20 cellular contexts compared by ENCODE assay signal in the genomic region with DNA sequence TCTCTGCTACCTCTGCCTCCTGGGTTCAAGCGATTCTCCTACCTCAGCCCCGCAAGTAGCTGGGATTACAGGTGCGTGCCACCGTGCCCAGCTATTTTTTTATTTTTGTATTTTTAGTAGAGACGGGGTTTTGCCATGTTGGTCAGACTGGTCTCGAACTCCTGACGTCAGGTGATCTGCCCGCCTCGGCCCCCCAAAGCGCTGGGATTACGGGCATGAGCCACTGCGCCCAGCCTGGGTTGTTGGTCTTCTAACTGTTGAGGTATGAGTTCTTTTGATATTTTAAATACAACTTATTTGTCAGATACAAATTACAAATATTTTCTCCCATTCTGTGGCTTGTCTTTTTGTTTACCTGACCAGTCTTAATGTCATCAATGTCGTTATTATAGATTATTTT.
DNase-seq lines count a peak whose midpoint lies in the region; ATAC-seq lines count a peak whose summit lies in the region.
"Had no signal": no experiment of that assay in that cellular context is flagged by ENCODE, and none has a peak within 500 bp of the region (broad histone marks: within the 10 kb centered on the region; RNA-seq: fewer than 3 reads in every experiment).

No MANE protein-coding gene starts in this region.

- H3K27me3 ChIP-seq in CD8-positive, alpha-beta memory T cell (ENCODE audit: insufficient read depth, low read length, poor library complexity, severe bottlenecking), result no peaks in the 10 kb centered on the region
- H3K27me3 ChIP-seq: BLaER1, Peyer's patch had no signal

- no peaks in the 10 kb centered on the region for H3K36me3 ChIP-seq in CD8-positive, alpha-beta memory T cell (ENCODE audit: insufficient read depth, low read length)

- DNase-seq in activated naive CD4-positive, alpha-beta T cell treated with anti-CD3 and anti-CD28 coated beads for 36 hours, result no peak
- no peak for DNase-seq in activated naive CD4-positive, alpha-beta T cell treated with anti-CD3 and anti-CD28 coated beads, Interleukin-2, amount 50 U/mL, for 16 hours
- no peak for DNase-seq in CD8-positive, alpha-beta memory T cell
- DNase-seq in naive thymus-derived CD8-positive, alpha-beta T cell, result no peak
- no peak for DNase-seq in activated T-helper 2 cell treated with anti-CD3 and anti-CD28 coated beads, Interferon-gamma antibody, Interleukin-2, Interleukin-4, amounts not matched to agents 10 μg/mL and 5 μg/mL and 100 μg/mL, durations not matched to agents 14 hours and 24 hours and 36 hours (ENCODE audit: low spot score)
- DNase-seq: DMS79; H7; HFFc6; MM.1S; NCI-H1092; NCI-H1436 treated with DMSO at 0.1 percent for 48 hours; NCI-H2029 treated with DMSO at 0.1 percent for 48 hours; NCI-H2171; NCI-H446; NCI-H69; NK-92 treated with Interleukin-12 subunit alpha and Interleukin-12 subunit beta, amount 100 ng/mL, for 24 hours; Peyer's patch had no signal

- H3K4me1 ChIP-seq in CD8-positive, alpha-beta memory T cell (ENCODE audit: insufficient read depth, low read length), result peaks cover 54% of the 10 kb centered on the region
- H3K4me1 ChIP-seq: Peyer's patch had no signal

- H3K27me3 Mint-ChIP-seq in activated naive CD4-positive, alpha-beta T cell treated with anti-CD3 and anti-CD28 coated beads for 36 hours (ENCODE audit: low read depth), result no peaks in the 10 kb centered on the region
- no peaks in the 10 kb centered on the region for H3K27me3 Mint-ChIP-seq in CD8-positive, alpha-beta memory T cell
- H3K27me3 Mint-ChIP-seq in activated naive CD8-positive, alpha-beta T cell, result no peaks in the 10 kb centered on the region
- H3K27me3 Mint-ChIP-seq in naive thymus-derived CD8-positive, alpha-beta T cell, result no peaks in the 10 kb centered on the region
- H3K27me3 Mint-ChIP-seq in activated T-helper 2 cell treated with anti-CD3 and anti-CD28 coated beads, Interferon-gamma antibody, Interleukin-2, Interleukin-4, amounts not matched to agents 10 μg/mL and 5 μg/mL and 100 μg/mL, durations not matched to agents 14 hours and 24 hours and 36 hours (ENCODE audit: low read depth), result no peaks in the 10 kb centered on the region

- intact Hi-C loops in activated naive CD4-positive, alpha-beta T cell treated with anti-CD3 and anti-CD28 coated beads for 36 hours (cut with micrococcal nuclease), result no loop called here
- intact Hi-C loops in activated T-helper 2 cell treated with anti-CD3 and anti-CD28 coated beads, Interferon-gamma antibody, Interleukin-2, Interleukin-4, amounts not matched to agents 10 μg/mL and 5 μg/mL and 100 μg/mL, durations not matched to agents 14 hours and 24 hours and 36 hours (cut with micrococcal nuclease), result no loop called here

- H3K27ac ChIP-seq in CD8-positive, alpha-beta memory T cell (ENCODE audit: low read depth, low read length), result no peak overlapping the region
- H3K27ac ChIP-seq: BLaER1, Peyer's patch had no signal

- POLR2A ChIA-PET in CD8-positive, alpha-beta memory T cell (lab: Charles Lee), result interaction anchor here (0.6 kb wide), 1 partner anchor 415 kb away, joined by 3 read pairs; no protein-coding TSS in a partner anchor
- POLR2A ChIA-PET in naive thymus-derived CD8-positive, alpha-beta T cell (lab: Charles Lee), result no interaction called here

- peaks cover 78% of the 10 kb centered on the region for H3K4me1 Mint-ChIP-seq in activated naive CD4-positive, alpha-beta T cell treated with anti-CD3 and anti-CD28 coated beads for 36 hours (ENCODE audit: low read depth)
- peaks cover 69 to 90% (median 82%) of the 10 kb centered on the region in 3 donors for H3K4me1 Mint-ChIP-seq in CD8-positive, alpha-beta memory T cell
- peaks cover 77% of the 10 kb centered on the region for H3K4me1 Mint-ChIP-seq in activated naive CD8-positive, alpha-beta T cell (ENCODE audit: low read depth)
- peaks cover 20 to 81% (median 66%) of the 10 kb centered on the region in 4 donors for H3K4me1 Mint-ChIP-seq in naive thymus-derived CD8-positive, alpha-beta T cell
- H3K4me1 Mint-ChIP-seq in activated T-helper 2 cell treated with anti-CD3 and anti-CD28 coated beads, Interferon-gamma antibody, Interleukin-2, Interleukin-4, amounts not matched to agents 10 μg/mL and 5 μg/mL and 100 μg/mL, durations not matched to agents 14 hours and 24 hours and 36 hours (ENCODE audit: low read depth), result peaks cover 41% of the 10 kb centered on the region

- no peak for ATAC-seq in naive thymus-derived CD8-positive, alpha-beta T cell
- no peak for ATAC-seq in GM18858 (IDR thresholded peaks at IDR 0.05; ENCODE audit: unreplicated experiment)

- peaks cover 28% of the 10 kb centered on the region for H3K36me3 Mint-ChIP-seq in activated naive CD4-positive, alpha-beta T cell treated with anti-CD3 and anti-CD28 coated beads for 36 hours (ENCODE audit: low read depth)
- H3K36me3 Mint-ChIP-seq in CD8-positive, alpha-beta memory T cell, result peaks cover 14 to 44% (median 31%) of the 10 kb centered on the region in 3 donors
- H3K36me3 Mint-ChIP-seq in activated naive CD8-positive, alpha-beta T cell, result peaks cover 17% of the 10 kb centered on the region
- H3K36me3 Mint-ChIP-seq in naive thymus-derived CD8-positive, alpha-beta T cell, result peaks cover 5 to 31% (median 29%) of the 10 kb centered on the region in 3 donors
- H3K36me3 Mint-ChIP-seq in activated T-helper 2 cell treated with anti-CD3 and anti-CD28 coated beads, Interferon-gamma antibody, Interleukin-2, Interleukin-4, amounts not matched to agents 10 μg/mL and 5 μg/mL and 100 μg/mL, durations not matched to agents 14 hours and 24 hours and 36 hours (ENCODE audit: low read depth), result peaks cover 42% of the 10 kb centered on the region

- CTCF ChIA-PET in activated naive CD4-positive, alpha-beta T cell treated with anti-CD3 and anti-CD28 coated beads for 36 hours (lab: Charles Lee), result interaction anchor here (1.1 kb wide), 1 partner anchor 9 kb away, joined by 4 read pairs; no protein-coding TSS in a partner anchor
- CTCF ChIA-PET in CD8-positive, alpha-beta memory T cell (lab: Charles Lee), result no interaction called here

- peak overlapping the region; percentile 36 for H3K27ac Mint-ChIP-seq in activated naive CD4-positive, alpha-beta T cell treated with anti-CD3 and anti-CD28 coated beads for 36 hours
- H3K27ac Mint-ChIP-seq in CD8-positive, alpha-beta memory T cell, result peak overlapping the region in 5 of 8 donors; percentile 29 to 82 (median 55)
- H3K27ac Mint-ChIP-seq in activated naive CD8-positive, alpha-beta T cell, result peak overlapping the region; percentile 58
- H3K27ac Mint-ChIP-seq in naive thymus-derived CD8-positive, alpha-beta T cell, result peak overlapping the region in 9 of 10 donors; percentile 17 to 70 (median 48)
- no peak overlapping the region for H3K27ac Mint-ChIP-seq in activated T-helper 2 cell treated with anti-CD3 and anti-CD28 coated beads, Interferon-gamma antibody, Interleukin-2, Interleukin-4, amounts not matched to agents 10 μg/mL and 5 μg/mL and 100 μg/mL, durations not matched to agents 14 hours and 24 hours and 36 hours

- no peak overlapping the region for H3K4me3 Mint-ChIP-seq in activated naive CD4-positive, alpha-beta T cell treated with anti-CD3 and anti-CD28 coated beads for 36 hours
- H3K4me3 Mint-ChIP-seq in CD8-positive, alpha-beta memory T cell, result no peak overlapping the region
- H3K4me3 Mint-ChIP-seq in activated naive CD8-positive, alpha-beta T cell, result no peak overlapping the region
- peak overlapping the region in 4 of 10 donors; percentile 8 to 36 (median 16) for H3K4me3 Mint-ChIP-seq in naive thymus-derived CD8-positive, alpha-beta T cell
- H3K4me3 Mint-ChIP-seq in activated T-helper 2 cell treated with anti-CD3 and anti-CD28 coated beads, Interferon-gamma antibody, Interleukin-2, Interleukin-4, amounts not matched to agents 10 μg/mL and 5 μg/mL and 100 μg/mL, durations not matched to agents 14 hours and 24 hours and 36 hours (ENCODE audit: low read depth), result no peak overlapping the region
- H3K4me3 Mint-ChIP-seq: HFFc6 had no signal

- H3K9me3 Mint-ChIP-seq in activated naive CD4-positive, alpha-beta T cell treated with anti-CD3 and anti-CD28 coated beads for 36 hours, result no peaks in the 10 kb centered on the region
- no peaks in the 10 kb centered on the region for H3K9me3 Mint-ChIP-seq in CD8-positive, alpha-beta memory T cell
- no peaks in the 10 kb centered on the region for H3K9me3 Mint-ChIP-seq in activated naive CD8-positive, alpha-beta T cell (ENCODE audit: low read depth)
- H3K9me3 Mint-ChIP-seq in naive thymus-derived CD8-positive, alpha-beta T cell, result no peaks in the 10 kb centered on the region
- H3K9me3 Mint-ChIP-seq in activated T-helper 2 cell treated with anti-CD3 and anti-CD28 coated beads, Interferon-gamma antibody, Interleukin-2, Interleukin-4, amounts not matched to agents 10 μg/mL and 5 μg/mL and 100 μg/mL, durations not matched to agents 14 hours and 24 hours and 36 hours, result no peaks in the 10 kb centered on the region
- H3K9me3 Mint-ChIP-seq: HFFc6 had no signal

- H3K4me3 ChIP-seq in CD8-positive, alpha-beta memory T cell (ENCODE audit: low read length), result no peak overlapping the region
- H3K4me3 ChIP-seq: BLaER1, Peyer's patch had no signal

- no peaks in the 10 kb centered on the region for H3K9me3 ChIP-seq in CD8-positive, alpha-beta memory T cell (ENCODE audit: low read length)
- H3K9me3 ChIP-seq: BLaER1, Peyer's patch had no signal
